ENCODE assay signal across 8 cellular contexts in the genomic region with DNA sequence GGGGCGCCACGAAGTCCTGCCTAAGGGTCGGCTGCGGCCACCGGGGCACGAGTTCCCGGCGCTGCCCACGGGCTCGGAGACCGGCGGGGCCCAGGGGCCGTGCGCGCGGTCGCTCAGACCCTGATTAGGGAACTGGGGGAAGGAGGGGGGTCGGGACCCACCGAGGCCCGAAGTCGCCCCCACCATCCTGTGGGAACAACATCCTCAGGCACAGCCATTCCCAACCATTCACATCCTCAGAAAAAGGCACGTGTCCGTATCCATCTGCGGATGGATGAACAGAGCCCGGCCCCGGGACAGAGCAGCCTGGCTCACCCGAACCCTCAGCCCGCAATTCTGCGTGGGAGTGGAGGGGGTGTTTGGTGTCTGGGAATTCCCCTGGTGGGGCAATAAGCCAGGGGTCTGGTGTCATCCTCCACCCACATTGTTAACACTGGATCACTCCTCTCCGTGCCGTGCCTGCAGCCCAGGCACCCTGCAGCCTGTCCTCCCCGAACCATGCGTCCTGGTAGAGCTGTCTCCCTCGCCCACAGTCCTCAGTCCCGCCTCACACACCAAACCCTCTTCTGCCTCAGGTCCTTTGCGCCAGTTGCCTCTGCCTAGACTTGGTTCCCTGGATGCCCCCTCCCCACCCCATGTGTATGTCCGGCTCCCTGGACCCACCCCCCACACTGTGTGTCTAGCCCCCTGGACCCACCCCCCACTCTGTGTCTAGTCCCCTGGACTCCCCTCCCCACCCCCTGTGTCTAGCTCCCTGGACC. TPM values are rescaled to one million over a fixed set of nuclear protein-coding genes. Genes with fewer than 3 reads are reported as not detected.
DNase-seq lines count a peak whose midpoint lies in the region; ATAC-seq and TF ChIP-seq lines count a peak whose summit lies in the region.

No MANE protein-coding gene starts in this region.

- H3K4me3 ChIP-seq in SJCRH30 (peak overlapping the region; percentile 98), ascending aorta (peak overlapping the region; percentile 55 to 99), rectal smooth muscle tissue (ENCODE audit: low read length) (peak overlapping the region; percentile 62)

- H3K9ac ChIP-seq in rectal smooth muscle tissue (ENCODE audit: low read length), result peak overlapping the region; percentile 56

- no peaks in the 10 kb centered on the region for H3K9me3 ChIP-seq in SJCRH30 (replicated peaks)
- no peaks in the 10 kb centered on the region for H3K9me3 ChIP-seq in ascending aorta

- H3K4me1 ChIP-seq in SJCRH30, result peaks cover 23% of the 10 kb centered on the region
- peaks cover 25 to 37% of the 10 kb centered on the region in 2 donors for H3K4me1 ChIP-seq in ascending aorta
- peaks cover 6% of the 10 kb centered on the region for H3K4me1 ChIP-seq in rectal smooth muscle tissue (ENCODE audit: control insufficient read depth, insufficient read depth, low read length)

- H3K27me3 ChIP-seq in SJCRH30 (no peaks in the 10 kb centered on the region), ascending aorta (no peaks in the 10 kb centered on the region), rectal smooth muscle tissue (ENCODE audit: control insufficient read depth, insufficient read depth, low read length) (no peaks in the 10 kb centered on the region)

- ATAC-seq in HG03571 (IDR thresholded peaks at IDR 0.05; ENCODE audit: unreplicated experiment), result peak; percentile 21

- peak; percentile 88 for DNase-seq in activated naive CD4-positive, alpha-beta T cell treated with Interleukin-2 at 50 U/mL for 16 hours
- DNase-seq in activated naive CD4-positive, alpha-beta T cell (lab: John Stamatoyannopoulos, UW), result no peak
- DNase-seq in SJCRH30, result peak; percentile 81 to 83
- DNase-seq in ascending aorta (ENCODE audit: low spot score in 2 of 2), result peak in 1 of 2 donors; percentile 76
- peak; percentile 94 for DNase-seq in hepatic stellate cell (ENCODE audit: low spot score)
- no peak for DNase-seq in T1000 (lab: John Stamatoyannopoulos, UW)

- no peak for TF ChIP-seq CTCF in ascending aorta (IDR thresholded peaks at IDR 0.05)

- intact Hi-C loops in ascending aorta (cut with DNase I), result loop anchor here (2.0 to 5.0 kb wide), 3 partner anchors 17 to 191 kb away; partner anchors contain the start of genes CENPX, CSNK1D and LRRC45

- no peaks in the 10 kb centered on the region for H3K36me3 ChIP-seq in SJCRH30
- H3K36me3 ChIP-seq in ascending aorta, result no peaks in the 10 kb centered on the region
- H3K36me3 ChIP-seq in rectal smooth muscle tissue (ENCODE audit: control insufficient read depth, insufficient read depth, low read length), result no peaks in the 10 kb centered on the region

- peak overlapping the region; percentile 53; the same call in 1 of the 2 replicates for H3K27ac ChIP-seq in SJCRH30
- H3K27ac ChIP-seq in ascending aorta, result peak overlapping the region; percentile 55 to 89
- H3K27ac ChIP-seq in rectal smooth muscle tissue (ENCODE audit: low read depth, low read length), result peak overlapping the region; percentile 79

RNA-seq across cellular contexts. Expression of gene CCDC57, which starts 0.8 kb away (rescaled TPM):
- total RNA-seq in SJCRH30 (2014; rRNA removed; shearing (Covaris generic)), result 23.5 and 24.6 TPM in 2 replicates
- 12.8 TPM for total RNA-seq in ascending aorta

RNA-seq across cellular contexts. Expression of gene SLC16A3, which starts 15.4 kb away (rescaled TPM):
- 11.0 and 13.2 TPM in 2 replicates for total RNA-seq in SJCRH30 (2014; rRNA removed; shearing (Covaris generic))
- total RNA-seq in ascending aorta, result 253 TPM

Comparison
In these comparisons a context has a peak if more than half of its experiments do, and no peak if none do; other contexts are left out.
1. DNase-seq: peak in activated naive CD4-positive, alpha-beta T cell treated with Interleukin-2 at 50 U/mL for 16 hours (single experiment), SJCRH30 (2 of 2) and hepatic stellate cell (single experiment); none in activated naive CD4-positive, alpha-beta T cell (0 of 4) and T1000 (single experiment).
2. RNA of gene SLC16A3, which starts 15.4 kb away (total RNA-seq): 253 TPM in ascending aorta (single experiment); 11.0 to 13.2 TPM in SJCRH30; every median in the first group is over 10 times any median in the second.
3. Peak in every context shown above with its lines, with median percentiles within 50 percentile points of each other: H3K27ac ChIP-seq and H3K4me3 ChIP-seq.